ENCODE assay signal across 9 cellular contexts in genomic region chr5:149831492-149831891, GRCh38.
DNase-seq lines count a peak whose midpoint lies in the region; ATAC-seq and TF ChIP-seq lines count a peak whose summit lies in the region.
"Had no signal": no experiment of that assay in that cellular context is flagged by ENCODE, and none has a peak within 500 bp of the region (broad histone marks: within the 10 kb centered on the region; RNA-seq: fewer than 3 reads in every experiment).

No MANE protein-coding gene starts in this region.

- peaks cover 0 to 13% (median 6%) of the 10 kb centered on the region in 4 donors for H3K4me1 ChIP-seq in stomach

- intact Hi-C loops in stomach (cut with DNase I; ENCODE audit: low total_unique reads) = loop anchor here (5.0 kb wide), 1 partner anchor 161 kb away; no protein-coding TSS in a partner anchor

- CTCF ChIA-PET in activated naive CD4-positive, alpha-beta T cell treated with anti-CD3 and anti-CD28 coated beads, Interleukin-2, amount 10 ng/mL, durations not matched to agents 7 days and 5 days (lab: Charles Lee) = interaction anchor here (0.6 to 14.9 kb wide), 11 partner anchors 6 to 203 kb away, joined by 3 to 219 read pairs (median 28); partner anchors contain the start of gene SLC26A2

- no peak for TF ChIP-seq POLR2A in stomach (IDR thresholded peaks at IDR 0.05)

- H3K9me3 ChIP-seq in MG63 = no peaks in the 10 kb centered on the region
- H3K9me3 ChIP-seq in stomach = no peaks in the 10 kb centered on the region

- no peak for TF ChIP-seq EP300 in stomach (IDR thresholded peaks at IDR 0.05)

- H3K4me3 Mint-ChIP-seq in activated naive CD4-positive, alpha-beta T cell treated with anti-CD3 and anti-CD28 coated beads, Interleukin-2, amount 10 ng/mL, durations not matched to agents 7 days and 5 days = no peak overlapping the region
- no peak overlapping the region for H3K4me3 Mint-ChIP-seq in activated T-helper 17 cell treated with anti-CD3 and anti-CD28 coated beads, Interleukin-2, amount 50 U/mL, for 72 hours
- H3K4me3 Mint-ChIP-seq in stimulated activated effector memory CD8-positive, alpha-beta T cell treated with anti-CD3 and anti-CD28 coated beads, Interleukin-12 subunit alpha, Interleukin-12 subunit beta, amount 100 ng/mL, for 72 hours = no peak overlapping the region

- TF ChIP-seq CTCF in stomach (IDR thresholded peaks at IDR 0.05) = no peak

- H3K4me1 Mint-ChIP-seq in activated naive CD4-positive, alpha-beta T cell treated with anti-CD3 and anti-CD28 coated beads, Interleukin-2, amount 10 ng/mL, durations not matched to agents 7 days and 5 days = peaks cover 2% of the 10 kb centered on the region
- H3K4me1 Mint-ChIP-seq in activated T-helper 17 cell treated with anti-CD3 and anti-CD28 coated beads, Interleukin-2, amount 50 U/mL, for 72 hours = peaks cover 6% of the 10 kb centered on the region
- H3K4me1 Mint-ChIP-seq in stimulated activated effector memory CD8-positive, alpha-beta T cell treated with anti-CD3 and anti-CD28 coated beads, Interleukin-12 subunit alpha, Interleukin-12 subunit beta, amount 100 ng/mL, for 72 hours = no peaks in the 10 kb centered on the region

- peak; percentile 61 for ATAC-seq in HG03139 (IDR thresholded peaks at IDR 0.05; ENCODE audit: unreplicated experiment)
- ATAC-seq in activated T-helper 17 cell treated with anti-CD3 and anti-CD28 coated beads, Interleukin-2, amount 50 U/mL, for 72 hours (replicated peaks) = peak; percentile 93
- ATAC-seq in stimulated activated effector memory CD8-positive, alpha-beta T cell treated with anti-CD3 and anti-CD28 coated beads, Interleukin-12 subunit alpha, Interleukin-12 subunit beta, amount 100 ng/mL, for 72 hours = peak; percentile 89
- ATAC-seq: Panc1 had no signal

- H3K4me3 ChIP-seq in MG63 = no peak overlapping the region
- H3K4me3 ChIP-seq in stomach = no peak overlapping the region

- H3K36me3 Mint-ChIP-seq in activated naive CD4-positive, alpha-beta T cell treated with anti-CD3 and anti-CD28 coated beads, Interleukin-2, amount 10 ng/mL, durations not matched to agents 7 days and 5 days = peaks cover 6% of the 10 kb centered on the region
- H3K36me3 Mint-ChIP-seq in activated T-helper 17 cell treated with anti-CD3 and anti-CD28 coated beads, Interleukin-2, amount 50 U/mL, for 72 hours (ENCODE audit: low read depth) = peaks cover 6% of the 10 kb centered on the region
- no peaks in the 10 kb centered on the region for H3K36me3 Mint-ChIP-seq in stimulated activated effector memory CD8-positive, alpha-beta T cell treated with anti-CD3 and anti-CD28 coated beads, Interleukin-12 subunit alpha, Interleukin-12 subunit beta, amount 100 ng/mL, for 72 hours

- H3K27ac ChIP-seq in stomach = no peak overlapping the region

- no peaks in the 10 kb centered on the region for H3K9me3 Mint-ChIP-seq in activated naive CD4-positive, alpha-beta T cell treated with anti-CD3 and anti-CD28 coated beads, Interleukin-2, amount 10 ng/mL, durations not matched to agents 7 days and 5 days
- H3K9me3 Mint-ChIP-seq in activated T-helper 17 cell treated with anti-CD3 and anti-CD28 coated beads, Interleukin-2, amount 50 U/mL, for 72 hours = no peaks in the 10 kb centered on the region
- no peaks in the 10 kb centered on the region for H3K9me3 Mint-ChIP-seq in stimulated activated effector memory CD8-positive, alpha-beta T cell treated with anti-CD3 and anti-CD28 coated beads, Interleukin-12 subunit alpha, Interleukin-12 subunit beta, amount 100 ng/mL, for 72 hours

- no peaks in the 10 kb centered on the region for H3K27me3 Mint-ChIP-seq in activated naive CD4-positive, alpha-beta T cell treated with anti-CD3 and anti-CD28 coated beads, Interleukin-2, amount 10 ng/mL, durations not matched to agents 7 days and 5 days
- H3K27me3 Mint-ChIP-seq in activated T-helper 17 cell treated with anti-CD3 and anti-CD28 coated beads, Interleukin-2, amount 50 U/mL, for 72 hours = no peaks in the 10 kb centered on the region

- no peaks in the 10 kb centered on the region for H3K36me3 ChIP-seq in MG63
- H3K36me3 ChIP-seq in stomach = peaks cover 16 to 72% (median 65%) of the 10 kb centered on the region in 4 donors

- no peaks in the 10 kb centered on the region for H3K27me3 ChIP-seq in MG63
- no peaks in the 10 kb centered on the region for H3K27me3 ChIP-seq in stomach

- WGBS in stomach, 5 donors = 60 to 68% (median 62%) methylated on average over 4 to 5 of the region's 5 CpGs

- DNase-seq in activated naive CD4-positive, alpha-beta T cell treated with Interleukin-2 at 50 U/mL for 16 hours = peak; percentile 45
- DNase-seq in activated naive CD4-positive, alpha-beta T cell treated with anti-CD3 and anti-CD28 coated beads, Interleukin-2, amount 10 ng/mL, durations not matched to agents 7 days and 5 days = no peak
- DNase-seq in stimulated activated effector memory CD8-positive, alpha-beta T cell treated with anti-CD3 and anti-CD28 coated beads, Interleukin-12 subunit alpha, Interleukin-12 subunit beta, amount 100 ng/mL, for 72 hours (ENCODE audit: low spot score in 2 of 2) = peak; percentile 12 to 66
- DNase-seq in HT-29 (ENCODE audit: low spot score) (no peak), MG63 (no peak), stomach (no peak)

- H3K27ac Mint-ChIP-seq in activated naive CD4-positive, alpha-beta T cell treated with anti-CD3 and anti-CD28 coated beads, Interleukin-2, amount 10 ng/mL, durations not matched to agents 7 days and 5 days = no peak overlapping the region
- no peak overlapping the region for H3K27ac Mint-ChIP-seq in activated T-helper 17 cell treated with anti-CD3 and anti-CD28 coated beads, Interleukin-2, amount 50 U/mL, for 72 hours
- peak overlapping the region; percentile 58 for H3K27ac Mint-ChIP-seq in stimulated activated effector memory CD8-positive, alpha-beta T cell treated with anti-CD3 and anti-CD28 coated beads, Interleukin-12 subunit alpha, Interleukin-12 subunit beta, amount 100 ng/mL, for 72 hours

Comparison
In these comparisons a context has a peak if more than half of its experiments do, and no peak if none do; other contexts are left out.
1. DNase-seq: peak in activated naive CD4-positive, alpha-beta T cell treated with Interleukin-2 at 50 U/mL for 16 hours (single experiment) and stimulated activated effector memory CD8-positive, alpha-beta T cell treated with anti-CD3 and anti-CD28 coated beads, Interleukin-12 subunit alpha, Interleukin-12 subunit beta, amount 100 ng/mL, for 72 hours (2 of 2); none in activated naive CD4-positive, alpha-beta T cell treated with anti-CD3 and anti-CD28 coated beads, Interleukin-2, amount 10 ng/mL, durations not matched to agents 7 days and 5 days (single experiment), HT-29 (single experiment), MG63 (single experiment) and stomach (single experiment).
2. Peak in every context shown above with its lines, with median percentiles within 50 percentile points of each other: ATAC-seq.